ENCODE assay signal across 11 cellular contexts in the genomic region with DNA sequence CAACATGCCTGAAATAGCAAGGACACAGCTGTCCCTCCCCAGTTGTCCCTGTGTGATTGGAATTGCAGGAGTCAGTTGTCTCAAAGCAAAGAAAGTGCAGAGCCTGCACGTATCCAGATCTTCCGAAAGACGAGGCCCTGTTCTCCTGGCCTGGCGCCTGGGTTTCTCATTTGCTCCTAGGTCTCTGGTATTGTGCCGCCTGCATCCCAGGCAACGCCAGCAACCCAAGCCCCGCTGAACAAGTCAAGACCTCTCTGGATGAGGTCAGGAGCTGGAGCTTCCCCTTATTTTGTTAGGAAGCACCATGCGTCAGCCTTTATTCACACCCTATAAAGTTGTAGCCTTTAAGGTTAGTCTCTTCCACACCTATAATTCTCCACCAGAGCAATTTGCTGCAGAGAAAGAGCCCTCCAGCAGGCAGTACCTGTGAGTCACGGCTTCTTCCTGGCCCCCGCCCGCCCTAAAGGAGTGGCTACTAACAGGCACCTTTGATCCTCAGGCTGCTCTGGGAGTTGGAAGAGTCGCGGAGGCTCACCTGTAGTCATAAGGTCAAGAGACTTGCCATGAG.
A peak's percentile ranks its signal among the peaks of the same experiment; 100 is the strongest.
DNase-seq lines count a peak whose midpoint lies in the region; ATAC-seq and TF ChIP-seq lines count a peak whose summit lies in the region.
"Had no signal": no experiment of that assay in that cellular context is flagged by ENCODE, and none has a peak within 500 bp of the region (broad histone marks: within the 10 kb centered on the region; RNA-seq: fewer than 3 reads in every experiment).

No MANE protein-coding gene starts in this region.

- WGBS in trophoblast cell (ENCODE audit: extremely low coverage, insufficient coverage, insufficient read length): no CpG with 5 or more reads among the region's 13 CpGs

- no peak overlapping the region for H3K18ac ChIP-seq in trophoblast cell (ENCODE audit: low read length)

- no peak overlapping the region for H2AK5ac ChIP-seq in trophoblast cell (ENCODE audit: low read length)

- H3K4ac ChIP-seq in trophoblast cell (ENCODE audit: low read depth, low read length): no peak overlapping the region

- peak overlapping the region; percentile 94 for H2BK120ac ChIP-seq in trophoblast cell (ENCODE audit: insufficient read depth, low read length, poor library complexity)

- H3K4me1 ChIP-seq in trophoblast cell (ENCODE audit: control insufficient read depth in 1 of 2, insufficient read depth in 2 of 2, low read length in 2 of 2): peaks cover 27 to 34% of the 10 kb centered on the region in 2 experiments

- no peak for TF ChIP-seq CTCF in VCaP (conservative IDR thresholded peaks at IDR 0.05)

- H4K91ac ChIP-seq in trophoblast cell (ENCODE audit: low read depth, low read length): peak overlapping the region; percentile 89

- no peak overlapping the region for H3K23ac ChIP-seq in trophoblast cell (ENCODE audit: low read length)

- no peak overlapping the region for H2BK12ac ChIP-seq in trophoblast cell (ENCODE audit: low read length)

- no peaks in the 10 kb centered on the region for H3K27me3 ChIP-seq in trophoblast cell (ENCODE audit: insufficient read depth, low read length)
- H3K27me3 ChIP-seq: ovary had no signal

- H3K36me3 ChIP-seq in trophoblast cell (ENCODE audit: control insufficient read depth in 1 of 2, insufficient read depth in 2 of 2, low read length in 2 of 2): no peaks in the 10 kb centered on the region
- H3K36me3 ChIP-seq: ovary had no signal

- DNase-seq in CD1c-positive myeloid dendritic cell (ENCODE audit: extremely low spot score) (peak; percentile 72), cardiac septum (ENCODE audit: low spot score) (peak; percentile 74), trophoblast cell (peak; percentile 77 to 82), NCI-H1694 (lab: John Stamatoyannopoulos, UW) (no peak), NCI-H1048 (lab: John Stamatoyannopoulos, UW) (no peak)
- DNase-seq in stimulated activated CD8-positive, alpha-beta memory T cell treated with anti-CD3 and anti-CD28 coated beads, Interleukin-4, amount 100 ng/mL, for 48 hours: no peak
- DNase-seq: EL had no signal

- H3K4me2 ChIP-seq in trophoblast cell (ENCODE audit: low read length): peak overlapping the region; percentile 15

- H3K79me1 ChIP-seq in trophoblast cell (ENCODE audit: low read length): peaks cover 33% of the 10 kb centered on the region

- intact Hi-C loops in cardiac septum (cut with DNase I): loop anchor here (5.0 kb wide), 1 partner anchor 386 kb away; a partner anchor contains a TSS

- H2BK5ac ChIP-seq in trophoblast cell (ENCODE audit: low read depth, low read length, poor library complexity): peak overlapping the region; percentile 73

- no peak overlapping the region for H2AFZ ChIP-seq in trophoblast cell (ENCODE audit: insufficient read depth, low read length, poor library complexity)

- H3K9ac ChIP-seq in trophoblast cell (ENCODE audit: low read length): no peak overlapping the region

- H3K14ac ChIP-seq in trophoblast cell (ENCODE audit: low read length): peak overlapping the region; percentile 55

- no peaks in the 10 kb centered on the region for H3K9me3 ChIP-seq in trophoblast cell (ENCODE audit: insufficient read depth, low read depth, low read length)
- H3K9me3 ChIP-seq: ovary had no signal

- no peak overlapping the region for H4K12ac ChIP-seq in trophoblast cell (ENCODE audit: low read depth, low read length)

- peak overlapping the region; percentile 82 for H4K8ac ChIP-seq in trophoblast cell (ENCODE audit: low read depth, low read length)

- no peak for ATAC-seq in GM21360 (IDR thresholded peaks at IDR 0.05; ENCODE audit: unreplicated experiment)
- ATAC-seq: activated naive CD4-positive, alpha-beta T cell treated with anti-CD3 and anti-CD28 coated beads, Interleukin-2, amount 50 U/mL, for 72 hours had no signal

- H3K4me3 ChIP-seq in trophoblast cell (ENCODE audit: low read depth, low read length): no peak overlapping the region
- H3K4me3 ChIP-seq: ovary had no signal

- H3K79me2 ChIP-seq in trophoblast cell (ENCODE audit: control insufficient read depth, insufficient read depth, low read length, poor library complexity): peaks cover 6% of the 10 kb centered on the region

- H3K27ac ChIP-seq in VCaP: peak overlapping the region; percentile 49; the same call in 1 of the 2 replicates
- peak overlapping the region; percentile 84 for H3K27ac ChIP-seq in trophoblast cell (ENCODE audit: low read depth, low read length)

Comparison
In these comparisons a context has a peak if more than half of its experiments do, and no peak if none do; other contexts are left out.
1. DNase-seq: peak in CD1c-positive myeloid dendritic cell (single experiment), cardiac septum (single experiment) and trophoblast cell (2 of 2); none in NCI-H1694 (single experiment), stimulated activated CD8-positive, alpha-beta memory T cell treated with anti-CD3 and anti-CD28 coated beads, Interleukin-4, amount 100 ng/mL, for 48 hours (single experiment) and NCI-H1048 (single experiment).